ENCODE assay signal across 8 cellular contexts in genomic region chr11:63840356-63841060, GRCh38. TPM values are rescaled to one million over a fixed set of nuclear protein-coding genes. Genes with fewer than 3 reads are reported as not detected.
DNase-seq lines count a peak whose midpoint lies in the region; ATAC-seq and TF ChIP-seq lines count a peak whose summit lies in the region.

No MANE protein-coding gene starts in this region.

- no peak for TF ChIP-seq CTCF in GM23338 (conservative IDR thresholded peaks at IDR 0.05; ENCODE audit: low read depth in 2 of 2)
- TF ChIP-seq CTCF in fibroblast of villous mesenchyme (IDR thresholded peaks at IDR 0.05; ENCODE audit: insufficient read depth, low read depth, low read length) = no peak

- DNase-seq in GM23338 (ENCODE audit: low spot score) (no peak), fibroblast of villous mesenchyme (ENCODE audit: low read depth) (no peak), left lobe of liver (ENCODE audit: low spot score) (no peak), SW 1271 (lab: John Stamatoyannopoulos, UW) (no peak), DMS53 treated with DMSO at 0.1 percent for 48 hours (lab: John Stamatoyannopoulos, UW; ENCODE audit: unreplicated experiment) (no peak)

- H3K4me3 ChIP-seq in GM23338 = peak overlapping the region; percentile 93
- H3K4me3 ChIP-seq in fibroblast of villous mesenchyme (ENCODE audit: low read depth, low read length) = peak overlapping the region; percentile 96
- peak overlapping the region; percentile 81 for H3K4me3 ChIP-seq in skeletal muscle satellite cell (ENCODE audit: low read length)

- 0 out of 2 replicates have a peak overlapping the region, but pooled peaks have one; percentile 80 for H3K27ac ChIP-seq in GM23338 (ENCODE audit: low read depth)

- H2AFZ ChIP-seq in GM23338 = no peak overlapping the region

- H3K36me3 ChIP-seq in GM23338 (ENCODE audit: insufficient read depth) (no peaks in the 10 kb centered on the region), skeletal muscle satellite cell (ENCODE audit: insufficient read depth, low read length) (peaks cover 7% of the 10 kb centered on the region)

- peak overlapping the region; percentile 95 for H3K9ac ChIP-seq in skeletal muscle satellite cell (ENCODE audit: low read depth, low read length)

- peaks cover 65% of the 10 kb centered on the region for H3K4me1 ChIP-seq in GM23338 (ENCODE audit: insufficient read depth)
- peaks cover 34% of the 10 kb centered on the region for H3K4me1 ChIP-seq in skeletal muscle satellite cell (ENCODE audit: control insufficient read depth, insufficient read depth, low read length)

- H3K9me3 ChIP-seq in skeletal muscle satellite cell (replicated peaks; ENCODE audit: low read length) = no peaks in the 10 kb centered on the region

- peak overlapping the region; percentile 97 for H3K4me2 ChIP-seq in GM23338
- H3K4me2 ChIP-seq in skeletal muscle satellite cell (ENCODE audit: low read length) = peak overlapping the region; percentile 85

- no peaks in the 10 kb centered on the region for H3K9me3 Mint-ChIP-seq in GM23338
- no peaks in the 10 kb centered on the region for H3K9me3 Mint-ChIP-seq in T-helper 1 cell treated with Interleukin-12 subunit alpha and Interleukin-12 subunit beta and Interleukin-4 antibody, amounts not matched to agents 30 μg/mL and 1 μg/mL, for 36 hours

- peaks cover 46% of the 10 kb centered on the region for H4K20me1 ChIP-seq in GM23338 (replicated peaks; ENCODE audit: insufficient read depth)

- peaks cover 9% of the 10 kb centered on the region for H3F3A ChIP-seq in GM23338 (replicated peaks; ENCODE audit: low read depth)

- H3K27ac Mint-ChIP-seq in GM23338 = no peak overlapping the region
- peak overlapping the region; percentile 66 for H3K27ac Mint-ChIP-seq in T-helper 1 cell treated with Interleukin-12 subunit alpha and Interleukin-12 subunit beta and Interleukin-4 antibody, amounts not matched to agents 30 μg/mL and 1 μg/mL, for 36 hours

- H3K4me3 Mint-ChIP-seq in GM23338 = peak overlapping the region; percentile 92
- H3K4me3 Mint-ChIP-seq in T-helper 1 cell treated with Interleukin-12 subunit alpha and Interleukin-12 subunit beta and Interleukin-4 antibody, amounts not matched to agents 30 μg/mL and 1 μg/mL, for 36 hours = peak overlapping the region; percentile 92

- peaks cover 69% of the 10 kb centered on the region for H3K4me1 Mint-ChIP-seq in GM23338
- peaks cover 47% of the 10 kb centered on the region for H3K4me1 Mint-ChIP-seq in T-helper 1 cell treated with Interleukin-12 subunit alpha and Interleukin-12 subunit beta and Interleukin-4 antibody, amounts not matched to agents 30 μg/mL and 1 μg/mL, for 36 hours (ENCODE audit: low read depth)

- peaks cover 13% of the 10 kb centered on the region; the same call in 2 of the 3 replicates for H3K36me3 Mint-ChIP-seq in GM23338 (ENCODE audit: low read depth)
- peaks cover 32% of the 10 kb centered on the region for H3K36me3 Mint-ChIP-seq in T-helper 1 cell treated with Interleukin-12 subunit alpha and Interleukin-12 subunit beta and Interleukin-4 antibody, amounts not matched to agents 30 μg/mL and 1 μg/mL, for 36 hours (ENCODE audit: low read depth)

- H3K27me3 Mint-ChIP-seq in GM23338 (ENCODE audit: insufficient read depth, low read depth, poor library complexity) = peaks cover 9% of the 10 kb centered on the region
- H3K27me3 Mint-ChIP-seq in T-helper 1 cell treated with Interleukin-12 subunit alpha and Interleukin-12 subunit beta and Interleukin-4 antibody, amounts not matched to agents 30 μg/mL and 1 μg/mL, for 36 hours (ENCODE audit: low read depth) = no peaks in the 10 kb centered on the region

- H3K27me3 ChIP-seq in GM23338 (ENCODE audit: insufficient read depth) = no peaks in the 10 kb centered on the region
- H3K27me3 ChIP-seq in skeletal muscle satellite cell (ENCODE audit: control insufficient read depth, insufficient read depth, low read length) = no peaks in the 10 kb centered on the region

- no peak for ATAC-seq in GM23338
- ATAC-seq in left lobe of liver = no peak
- no peak for ATAC-seq in HG03045 (IDR thresholded peaks at IDR 0.05; ENCODE audit: unreplicated experiment)

- H3K79me2 ChIP-seq in GM23338 (replicated peaks; ENCODE audit: insufficient read depth) = peaks cover 63% of the 10 kb centered on the region

- H3K9me2 ChIP-seq in GM23338 (ENCODE audit: insufficient read depth) = no peaks in the 10 kb centered on the region

TF ChIP-seq in GM23338, 12 proteins besides CTCF, POLR2A, EP300 and RAD21:
- TF ChIP-seq CREB1 (CRISPR knock-in tag; IDR thresholded peaks at IDR 0.05; ENCODE audit: low read depth) (no peak), ZNF114 (CRISPR knock-in tag; IDR thresholded peaks at IDR 0.05) (no peak), ETS1 (IDR thresholded peaks at IDR 0.05) (no peak), STAT1 (IDR thresholded peaks at IDR 0.05; ENCODE audit: unreplicated experiment) (no peak), EZH2 (IDR thresholded peaks at IDR 0.05; ENCODE audit: low read depth, unreplicated experiment) (no peak)

RNA-seq across cellular contexts. Expression of gene MARK2, which starts 1.6 kb away (rescaled TPM):
- 42.6 and 45.9 TPM in 2 replicates for total RNA-seq in GM23338 (2014; rRNA removed; shearing (Covaris generic))
- 15.8 and 18.7 TPM in 2 replicates for polyA plus RNA-seq in GM23338 (2016; fragmentation: Nextera tagmentation; extraction: Ambion mirVana)
- total RNA-seq in fibroblast of villous mesenchyme (14.5 and 16.4 TPM in 2 replicates), left lobe of liver (13.0 TPM)
- total RNA-seq in skeletal muscle satellite cell (2012; rRNA removed) = 11.4 and 15.1 TPM in 2 replicates

RNA-seq across cellular contexts. Expression of gene SPINDOC, which starts 27.3 kb away (rescaled TPM):
- total RNA-seq in GM23338 (2014; rRNA removed; shearing (Covaris generic)) = 65.5 and 84.7 TPM in 2 replicates
- polyA plus RNA-seq in GM23338 (2016; fragmentation: Nextera tagmentation; extraction: Ambion mirVana) = 9.4 and 12.9 TPM in 2 replicates
- total RNA-seq in fibroblast of villous mesenchyme = 24.2 and 25.4 TPM in 2 replicates
- 13.3 and 15.2 TPM in 2 replicates for total RNA-seq in skeletal muscle satellite cell (2012; rRNA removed)
- total RNA-seq in left lobe of liver = 3.4 TPM
